Comparison of ENCODE assay signal across 26 cellular contexts in genomic region chr4:17376205-17376604, GRCh38.
A peak's percentile ranks its signal among the peaks of the same experiment; 100 is the strongest.
DNase-seq lines count a peak whose midpoint lies in the region; ATAC-seq lines count a peak whose summit lies in the region.
"Had no signal": no experiment of that assay in that cellular context is flagged by ENCODE, and none has a peak within 500 bp of the region (broad histone marks: within the 10 kb centered on the region; RNA-seq: fewer than 3 reads in every experiment).

No MANE protein-coding gene starts in this region.

- H3K27ac Mint-ChIP-seq in activated naive CD4-positive, alpha-beta T cell treated with anti-CD3 and anti-CD28 coated beads, Interleukin-2, amount 50 U/mL, for 24 hours: peak overlapping the region; percentile 33
- no peak overlapping the region for H3K27ac Mint-ChIP-seq in activated naive CD4-positive, alpha-beta T cell treated with anti-CD3 and anti-CD28 coated beads, Interleukin-2, amount 50 U/mL, for 72 hours
- H3K27ac Mint-ChIP-seq: activated T-cell treated with anti-CD3 and anti-CD28 coated beads, Interleukin-2, amount 50 U/mL, for 24 hours; progenitor cell of endocrine pancreas; T-cell had no signal

- H3K9me3 Mint-ChIP-seq in activated naive CD4-positive, alpha-beta T cell treated with anti-CD3 and anti-CD28 coated beads, Interleukin-2, amount 50 U/mL, for 24 hours: no peaks in the 10 kb centered on the region
- no peaks in the 10 kb centered on the region for H3K9me3 Mint-ChIP-seq in activated naive CD4-positive, alpha-beta T cell treated with anti-CD3 and anti-CD28 coated beads, Interleukin-2, amount 50 U/mL, for 72 hours
- H3K9me3 Mint-ChIP-seq: activated T-cell treated with anti-CD3 and anti-CD28 coated beads, Interleukin-2, amount 50 U/mL, for 24 hours; neural crest cell; T-cell had no signal

- no peak overlapping the region for H3K4me3 Mint-ChIP-seq in activated naive CD4-positive, alpha-beta T cell treated with anti-CD3 and anti-CD28 coated beads, Interleukin-2, amount 50 U/mL, for 24 hours
- H3K4me3 Mint-ChIP-seq: activated T-cell treated with anti-CD3 and anti-CD28 coated beads, Interleukin-2, amount 50 U/mL, for 24 hours; neural crest cell; T-cell had no signal

- peaks cover 12% of the 10 kb centered on the region for H3K4me1 Mint-ChIP-seq in activated naive CD4-positive, alpha-beta T cell treated with anti-CD3 and anti-CD28 coated beads, Interleukin-2, amount 50 U/mL, for 24 hours
- H3K4me1 Mint-ChIP-seq: neural crest cell, T-cell had no signal

- no peaks in the 10 kb centered on the region for H3K36me3 Mint-ChIP-seq in activated naive CD4-positive, alpha-beta T cell treated with anti-CD3 and anti-CD28 coated beads, Interleukin-2, amount 50 U/mL, for 24 hours
- H3K36me3 Mint-ChIP-seq in activated naive CD4-positive, alpha-beta T cell treated with anti-CD3 and anti-CD28 coated beads, Interleukin-2, amount 50 U/mL, for 72 hours: no peaks in the 10 kb centered on the region
- H3K36me3 Mint-ChIP-seq: T-cell had no signal

- ATAC-seq in activated naive CD4-positive, alpha-beta T cell treated with anti-CD3 and anti-CD28 coated beads, Interleukin-2, amount 50 U/mL, for 72 hours: no peak
- ATAC-seq in GM18907 (IDR thresholded peaks at IDR 0.05; ENCODE audit: unreplicated experiment) (no peak), HG02885 (IDR thresholded peaks at IDR 0.05; ENCODE audit: poor library complexity, unreplicated experiment) (no peak)
- ATAC-seq: esophagus mucosa, T-cell had no signal

- H3K27me3 Mint-ChIP-seq in activated naive CD4-positive, alpha-beta T cell treated with anti-CD3 and anti-CD28 coated beads, Interleukin-2, amount 50 U/mL, for 24 hours: peaks cover 3% of the 10 kb centered on the region
- H3K27me3 Mint-ChIP-seq: activated T-cell treated with anti-CD3 and anti-CD28 coated beads, Interleukin-2, amount 50 U/mL, for 24 hours had no signal

- DNase-seq in activated naive CD4-positive, alpha-beta T cell treated with anti-CD3 and anti-CD28 coated beads, Interleukin-2, amount 50 U/mL, for 72 hours (ENCODE audit: low spot score in 2 of 2): no peak
- DNase-seq in dedifferentiated amniotic fluid mesenchymal stem cell (ENCODE audit: extremely low spot score) (peak; percentile 35), iris pigment epithelial cell (ENCODE audit: low read depth) (peak; percentile 24), superior temporal gyrus (ENCODE audit: extremely low spot score) (peak; percentile 53), AG08396 (ENCODE audit: low spot score) (no peak)
- DNase-seq: 8988T; activated CD4-positive, alpha-beta T cell treated with anti-CD3 and anti-CD28 coated beads for 1 hour; activated CD8-positive, alpha-beta memory T cell treated with anti-CD3 and anti-CD28 coated beads for 24 hours; activated naive CD4-positive, alpha-beta T cell; activated T-cell treated with anti-CD3 and anti-CD28 coated beads, Interleukin-2, amount 50 U/mL, for 24 hours; DMS79 treated with DMSO at 0.1 percent for 48 hours; effector memory CD4-positive, alpha-beta T cell; head of caudate nucleus; NCI-H1930; NCI-H345; SHP77 treated with DMSO at 0.1 percent for 48 hours; stimulated activated CD4-positive, alpha-beta T cell treated with anti-CD3 and anti-CD28 coated beads, Interleukin-4, amount 100 ng/mL, for 1 hour; stimulated activated naive CD4-positive, alpha-beta T cell; T-cell; thyroid gland had no signal

Comparison
In these comparisons a context has a peak if more than half of its experiments do, and no peak if none do; other contexts are left out.
1. DNase-seq: peak in dedifferentiated amniotic fluid mesenchymal stem cell (single experiment), iris pigment epithelial cell (single experiment) and superior temporal gyrus (single experiment); none in activated naive CD4-positive, alpha-beta T cell treated with anti-CD3 and anti-CD28 coated beads, Interleukin-2, amount 50 U/mL, for 72 hours (0 of 2) and AG08396 (single experiment).